23 cellular contexts compared by ENCODE assay signal in the genomic region with DNA sequence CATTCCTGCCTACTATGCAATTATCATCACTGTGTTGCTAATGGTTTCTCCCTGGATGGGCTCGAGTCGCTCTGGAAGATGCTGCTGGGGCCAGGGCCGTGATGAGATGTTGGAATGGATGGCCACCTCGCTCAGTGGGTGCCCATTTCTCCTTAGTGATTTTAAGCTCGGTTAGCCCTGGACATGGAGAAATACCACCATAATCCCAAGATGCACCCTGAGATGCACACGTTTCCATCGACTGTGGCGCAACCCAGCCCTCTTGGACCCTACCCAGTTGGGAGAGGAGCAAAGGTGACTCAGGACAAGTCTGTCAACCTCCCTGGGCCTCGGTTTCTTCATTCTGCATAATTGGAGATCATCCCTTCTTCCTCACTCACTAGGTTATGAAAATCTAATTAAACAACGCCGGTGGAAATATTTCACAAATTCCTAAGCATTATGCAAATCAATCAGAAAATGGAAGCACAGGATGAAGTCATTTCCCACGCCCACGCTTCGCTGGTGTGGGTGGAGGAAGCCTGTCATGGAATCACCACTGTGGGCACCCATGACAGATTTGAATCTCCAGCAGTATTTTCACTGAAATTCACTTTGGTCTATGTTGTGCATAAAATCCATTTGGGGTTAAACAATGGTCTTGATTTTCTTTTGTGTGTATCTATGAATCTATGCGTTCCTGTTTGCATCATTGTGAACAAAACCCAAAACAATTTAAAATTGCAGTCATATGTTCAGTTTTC.
DNase-seq lines count a peak whose midpoint lies in the region; ATAC-seq and TF ChIP-seq lines count a peak whose summit lies in the region.
"Had no signal": no experiment of that assay in that cellular context is flagged by ENCODE, and none has a peak within 500 bp of the region (broad histone marks: within the 10 kb centered on the region; RNA-seq: fewer than 3 reads in every experiment).

No MANE protein-coding gene starts in this region.

- peaks cover 6% of the 10 kb centered on the region for H3K27me3 Mint-ChIP-seq in activated CD8-positive, alpha-beta T cell treated with anti-CD3 and anti-CD28 coated beads for 36 hours
- H3K27me3 Mint-ChIP-seq in activated CD8-positive, alpha-beta T cell treated with anti-CD3 and anti-CD28 coated beads, Interleukin-2, amount 10 ng/mL, durations not matched to agents 7 days and 5 days (ENCODE audit: low read depth), result peaks cover 6% of the 10 kb centered on the region

- peak; percentile 73 for DNase-seq in activated CD8-positive, alpha-beta T cell treated with anti-CD3 and anti-CD28 coated beads for 36 hours
- DNase-seq in activated CD8-positive, alpha-beta T cell treated with anti-CD3 and anti-CD28 coated beads, Interleukin-2, amount 10 ng/mL, durations not matched to agents 7 days and 5 days, result no peak
- peak in 1 of 2 donors; percentile 12 for DNase-seq in activated naive CD4-positive, alpha-beta T cell treated with anti-CD3 and anti-CD28 coated beads, Interleukin-2, amount 50 U/mL, for 72 hours (ENCODE audit: low spot score in 2 of 2)
- peak; percentile 56 to 63 for DNase-seq in stimulated activated CD4-positive, alpha-beta T cell treated with anti-CD3 and anti-CD28 coated beads, Interleukin-1b, Interleukin-23, amount 100 ng/mL, for 4 hours (ENCODE audit: low read depth in 2 of 2)
- peak; percentile 26 to 33 for DNase-seq in stimulated activated CD8-positive, alpha-beta memory T cell treated with anti-CD3 and anti-CD28 coated beads, Interleukin-7, amount 100 ng/mL, for 48 hours (ENCODE audit: extremely low read depth in 1 of 2, low read depth in 1 of 2)
- DNase-seq in superior temporal gyrus (ENCODE audit: extremely low spot score), result no peak
- DNase-seq in right cardiac atrium, result no peak
- no peak for DNase-seq in testis
- DNase-seq: amygdala; CD4-positive, alpha-beta memory T cell; cerebellar nuclear complex; HFFc6; mesendoderm; NCI-H1694; NCI-H524 treated with DMSO at 0.1 percent for 48 hours; SW 1271; WERI-Rb-1 had no signal

- no peak for ATAC-seq in activated CD8-positive, alpha-beta T cell treated with anti-CD3 and anti-CD28 coated beads for 36 hours
- ATAC-seq in activated CD8-positive, alpha-beta T cell treated with anti-CD3 and anti-CD28 coated beads, Interleukin-2, amount 10 ng/mL, durations not matched to agents 7 days and 5 days, result no peak
- peak; percentile 35 to 54 for ATAC-seq in activated naive CD4-positive, alpha-beta T cell treated with anti-CD3 and anti-CD28 coated beads, Interleukin-2, amount 50 U/mL, for 72 hours
- ATAC-seq in right cardiac atrium, result no peak
- ATAC-seq: A549; GM12878; stimulated activated effector memory CD8-positive, alpha-beta T cell treated with anti-CD3 and anti-CD28 coated beads, Interleukin-12 subunit alpha, Interleukin-12 subunit beta, amount 100 ng/mL, for 72 hours had no signal

- WGBS in right cardiac atrium, result 86% methylated on average over 15 of the region's 15 CpGs
- WGBS in testis, 2 donors, result 91 to 93% methylated on average over 15 of the region's 15 CpGs

- peaks cover 2% of the 10 kb centered on the region for H3K9me3 Mint-ChIP-seq in activated CD8-positive, alpha-beta T cell treated with anti-CD3 and anti-CD28 coated beads for 36 hours
- H3K9me3 Mint-ChIP-seq in activated CD8-positive, alpha-beta T cell treated with anti-CD3 and anti-CD28 coated beads, Interleukin-2, amount 10 ng/mL, durations not matched to agents 7 days and 5 days (ENCODE audit: insufficient read depth), result no peaks in the 10 kb centered on the region
- peaks cover 0 to 15% of the 10 kb centered on the region in 2 donors for H3K9me3 Mint-ChIP-seq in activated naive CD4-positive, alpha-beta T cell treated with anti-CD3 and anti-CD28 coated beads, Interleukin-2, amount 50 U/mL, for 72 hours
- H3K9me3 Mint-ChIP-seq: stimulated activated effector memory CD8-positive, alpha-beta T cell treated with anti-CD3 and anti-CD28 coated beads, Interleukin-12 subunit alpha, Interleukin-12 subunit beta, amount 100 ng/mL, for 72 hours had no signal

- no peak overlapping the region for H3K27ac ChIP-seq in right cardiac atrium (ENCODE audit: low read length)
- no peak overlapping the region for H3K27ac ChIP-seq in testis
- H3K27ac ChIP-seq: A549, HL-60, right atrium auricular region, vagina, WERI-Rb-1 had no signal

- H3K27me3 ChIP-seq in right cardiac atrium (ENCODE audit: control insufficient read depth, insufficient read depth) (no peaks in the 10 kb centered on the region), testis (no peaks in the 10 kb centered on the region)
- H3K27me3 ChIP-seq: right atrium auricular region, vagina had no signal

- peak overlapping the region; percentile 65 for H3K27ac Mint-ChIP-seq in activated CD8-positive, alpha-beta T cell treated with anti-CD3 and anti-CD28 coated beads for 36 hours
- no peak overlapping the region for H3K27ac Mint-ChIP-seq in activated CD8-positive, alpha-beta T cell treated with anti-CD3 and anti-CD28 coated beads, Interleukin-2, amount 10 ng/mL, durations not matched to agents 7 days and 5 days
- H3K27ac Mint-ChIP-seq in activated naive CD4-positive, alpha-beta T cell treated with anti-CD3 and anti-CD28 coated beads, Interleukin-2, amount 50 U/mL, for 72 hours, result no peak overlapping the region
- H3K27ac Mint-ChIP-seq: CD4-positive, alpha-beta memory T cell; HFFc6; stimulated activated effector memory CD8-positive, alpha-beta T cell treated with anti-CD3 and anti-CD28 coated beads, Interleukin-12 subunit alpha, Interleukin-12 subunit beta, amount 100 ng/mL, for 72 hours had no signal

- TF ChIP-seq POLR2A in testis (IDR thresholded peaks at IDR 0.05), result no peak

- no peaks in the 10 kb centered on the region for H3K9me3 ChIP-seq in right cardiac atrium (ENCODE audit: control insufficient read depth, low read length)
- H3K9me3 ChIP-seq in testis, result no peaks in the 10 kb centered on the region
- H3K9me3 ChIP-seq: A549, right atrium auricular region, vagina had no signal

- no peak for TF ChIP-seq CTCF in activated CD8-positive, alpha-beta T cell treated with anti-CD3 and anti-CD28 coated beads for 36 hours (IDR thresholded peaks at IDR 0.05)
- TF ChIP-seq CTCF in testis (IDR thresholded peaks at IDR 0.05), result no peak

- intact Hi-C loops in activated CD8-positive, alpha-beta T cell treated with anti-CD3 and anti-CD28 coated beads for 36 hours (cut with micrococcal nuclease), result no loop called here
- intact Hi-C loops in right cardiac atrium (cut with DNase I), result no loop called here
- intact Hi-C loops in testis (cut with DNase I; ENCODE audit: low total_unique reads), result no loop called here

- H3K4me3 Mint-ChIP-seq in activated CD8-positive, alpha-beta T cell treated with anti-CD3 and anti-CD28 coated beads for 36 hours, result no peak overlapping the region
- H3K4me3 Mint-ChIP-seq in activated CD8-positive, alpha-beta T cell treated with anti-CD3 and anti-CD28 coated beads, Interleukin-2, amount 10 ng/mL, durations not matched to agents 7 days and 5 days, result no peak overlapping the region
- H3K4me3 Mint-ChIP-seq: CD4-positive, alpha-beta memory T cell; HFFc6; stimulated activated effector memory CD8-positive, alpha-beta T cell treated with anti-CD3 and anti-CD28 coated beads, Interleukin-12 subunit alpha, Interleukin-12 subunit beta, amount 100 ng/mL, for 72 hours had no signal

- peaks cover 32% of the 10 kb centered on the region for H3K4me1 Mint-ChIP-seq in activated CD8-positive, alpha-beta T cell treated with anti-CD3 and anti-CD28 coated beads for 36 hours (ENCODE audit: low read depth)
- H3K4me1 Mint-ChIP-seq in activated CD8-positive, alpha-beta T cell treated with anti-CD3 and anti-CD28 coated beads, Interleukin-2, amount 10 ng/mL, durations not matched to agents 7 days and 5 days (ENCODE audit: low read depth), result peaks cover 11% of the 10 kb centered on the region

- no peaks in the 10 kb centered on the region for H3K36me3 Mint-ChIP-seq in activated CD8-positive, alpha-beta T cell treated with anti-CD3 and anti-CD28 coated beads for 36 hours (ENCODE audit: low read depth)
- no peaks in the 10 kb centered on the region for H3K36me3 Mint-ChIP-seq in activated CD8-positive, alpha-beta T cell treated with anti-CD3 and anti-CD28 coated beads, Interleukin-2, amount 10 ng/mL, durations not matched to agents 7 days and 5 days (ENCODE audit: low read depth)
- peaks cover 6 to 21% of the 10 kb centered on the region in 2 donors for H3K36me3 Mint-ChIP-seq in activated naive CD4-positive, alpha-beta T cell treated with anti-CD3 and anti-CD28 coated beads, Interleukin-2, amount 50 U/mL, for 72 hours
- H3K36me3 Mint-ChIP-seq: CD4-positive, alpha-beta memory T cell; stimulated activated effector memory CD8-positive, alpha-beta T cell treated with anti-CD3 and anti-CD28 coated beads, Interleukin-12 subunit alpha, Interleukin-12 subunit beta, amount 100 ng/mL, for 72 hours had no signal

- H3K4me1 ChIP-seq in right cardiac atrium (ENCODE audit: control insufficient read depth, insufficient read depth, low read length), result peaks cover 5% of the 10 kb centered on the region
- H3K4me1 ChIP-seq in testis, result no peaks in the 10 kb centered on the region
- H3K4me1 ChIP-seq: A549, right atrium auricular region, vagina had no signal

- no peaks in the 10 kb centered on the region for H3K36me3 ChIP-seq in testis (ENCODE audit: low read depth, missing control alignments)
- H3K36me3 ChIP-seq: right atrium auricular region, vagina, WERI-Rb-1 had no signal

- POLR2A ChIA-PET in activated CD8-positive, alpha-beta T cell treated with anti-CD3 and anti-CD28 coated beads for 36 hours (lab: Charles Lee), result no interaction called here
- POLR2A ChIA-PET in activated CD8-positive, alpha-beta T cell treated with anti-CD3 and anti-CD28 coated beads, Interleukin-2, amount 10 ng/mL, durations not matched to agents 7 days and 5 days (lab: Charles Lee), result no interaction called here

- CTCF ChIA-PET in activated CD8-positive, alpha-beta T cell treated with anti-CD3 and anti-CD28 coated beads for 36 hours (lab: Charles Lee), result interaction anchor here (1.3 kb wide), 1 partner anchor 72 kb away, joined by 3 read pairs; no protein-coding TSS in a partner anchor
- CTCF ChIA-PET in activated CD8-positive, alpha-beta T cell treated with anti-CD3 and anti-CD28 coated beads, Interleukin-2, amount 10 ng/mL, durations not matched to agents 7 days and 5 days (lab: Charles Lee), result interaction anchor here (1.3 kb wide), 1 partner anchor 135 kb away, joined by 3 read pairs; no protein-coding TSS in a partner anchor

- no peak overlapping the region for H3K4me3 ChIP-seq in right cardiac atrium (ENCODE audit: low read length)
- H3K4me3 ChIP-seq in testis, result no peak overlapping the region
- H3K4me3 ChIP-seq: A549, GM12878, right atrium auricular region, vagina had no signal

Comparison
In these comparisons a context has a peak if more than half of its experiments do, and no peak if none do; other contexts are left out.
1. DNase-seq: peak in activated CD8-positive, alpha-beta T cell treated with anti-CD3 and anti-CD28 coated beads for 36 hours (single experiment), stimulated activated CD4-positive, alpha-beta T cell treated with anti-CD3 and anti-CD28 coated beads, Interleukin-1b, Interleukin-23, amount 100 ng/mL, for 4 hours (2 of 2) and stimulated activated CD8-positive, alpha-beta memory T cell treated with anti-CD3 and anti-CD28 coated beads, Interleukin-7, amount 100 ng/mL, for 48 hours (2 of 2); none in activated CD8-positive, alpha-beta T cell treated with anti-CD3 and anti-CD28 coated beads, Interleukin-2, amount 10 ng/mL, durations not matched to agents 7 days and 5 days (single experiment), superior temporal gyrus (single experiment), right cardiac atrium (0 of 3) and testis (single experiment).
2. ATAC-seq: peak in activated naive CD4-positive, alpha-beta T cell treated with anti-CD3 and anti-CD28 coated beads, Interleukin-2, amount 50 U/mL, for 72 hours (2 of 2); none in activated CD8-positive, alpha-beta T cell treated with anti-CD3 and anti-CD28 coated beads for 36 hours (single experiment), activated CD8-positive, alpha-beta T cell treated with anti-CD3 and anti-CD28 coated beads, Interleukin-2, amount 10 ng/mL, durations not matched to agents 7 days and 5 days (single experiment) and right cardiac atrium (0 of 2).